10 cellular contexts compared by ENCODE assay signal in genomic region chr12:122403115-122403770, GRCh38. TPM values are rescaled to one million over a fixed set of nuclear protein-coding genes. Genes with fewer than 3 reads are reported as not detected.
DNase-seq lines count a peak whose midpoint lies in the region; ATAC-seq and TF ChIP-seq lines count a peak whose summit lies in the region.
"Had no signal": no experiment of that assay in that cellular context is flagged by ENCODE, and none has a peak within 500 bp of the region (broad histone marks: within the 10 kb centered on the region; RNA-seq: fewer than 3 reads in every experiment).

No MANE protein-coding gene starts in this region.

- no peaks in the 10 kb centered on the region for H3K4me1 ChIP-seq in aorta (ENCODE audit: control insufficient read depth in 1 of 2, insufficient read depth in 2 of 2, low read length in 2 of 2)

- no peaks in the 10 kb centered on the region for H3K9me3 Mint-ChIP-seq in neural crest cell
- H3K9me3 Mint-ChIP-seq: effector memory CD8-positive, alpha-beta T cell had no signal

- no peaks in the 10 kb centered on the region for H3K36me3 ChIP-seq in aorta (ENCODE audit: control insufficient read depth in 1 of 2, insufficient read depth in 2 of 2, low read length in 1 of 2)

- intact Hi-C loops in aorta (cut with DNase I), result no loop called here

- H3K4me3 ChIP-seq in aorta (ENCODE audit: low read length in 2 of 2), result no peak overlapping the region
- H3K4me3 ChIP-seq: SJSA1, skin epidermis had no signal

- TF ChIP-seq CTCF in GM13976 (IDR thresholded peaks at IDR 0.05; ENCODE audit: borderline replicate concordance, control extremely low read depth, extremely low read depth, insufficient read depth, missing control alignments) (no peak), neural crest cell (conservative IDR thresholded peaks at IDR 0.05) (peak; percentile 19)

- in situ Hi-C loops in GM13976 (cut with MboI; ENCODE audit: low sequenced_read_pairs, unreplicated experiment), result no loop called here

- no peaks in the 10 kb centered on the region for H3K27me3 Mint-ChIP-seq in neural crest cell (ENCODE audit: low read depth)
- H3K27me3 Mint-ChIP-seq: effector memory CD8-positive, alpha-beta T cell had no signal

- H3K4me1 Mint-ChIP-seq in neural crest cell, result peaks cover 30% of the 10 kb centered on the region

- WGBS in aorta, 2 donors, result 56 to 69% methylated on average over 6 of the region's 6 CpGs

- peaks cover 3% of the 10 kb centered on the region for H3K36me3 Mint-ChIP-seq in neural crest cell (ENCODE audit: low read depth)

- H3K9me3 ChIP-seq in aorta (ENCODE audit: control insufficient read depth, low read length), result no peaks in the 10 kb centered on the region
- H3K9me3 ChIP-seq: SJSA1 had no signal

- H3K27me3 ChIP-seq in aorta (ENCODE audit: control insufficient read depth in 1 of 2, insufficient read depth in 2 of 2, low read length in 1 of 2), result no peaks in the 10 kb centered on the region
- H3K27me3 ChIP-seq: SJSA1 had no signal

- ATAC-seq in GM21390 (IDR thresholded peaks at IDR 0.05; ENCODE audit: unreplicated experiment) (peak; percentile 46), aorta (ENCODE audit: low FRiP score) (no peak), GM21515 (IDR thresholded peaks at IDR 0.05; ENCODE audit: unreplicated experiment) (no peak)
- ATAC-seq: effector memory CD8-positive, alpha-beta T cell had no signal

- H3K27ac Mint-ChIP-seq in neural crest cell (ENCODE audit: unreplicated experiment), result no peak overlapping the region

- no peak overlapping the region for H3K27ac ChIP-seq in aorta (ENCODE audit: low read depth in 1 of 2, low read length in 2 of 2)
- H3K27ac ChIP-seq: SJSA1 had no signal

- no peak overlapping the region for H3K4me3 Mint-ChIP-seq in neural crest cell
- H3K4me3 Mint-ChIP-seq: effector memory CD8-positive, alpha-beta T cell had no signal

- DNase-seq in GM13976 (ENCODE audit: low spot score) (peak; percentile 50), OCI-M1 (lab: John Stamatoyannopoulos, UW) (peak; percentile 15), neural crest cell (ENCODE audit: low read depth, low spot score) (no peak), aorta (no peak), NCI-H748 (lab: John Stamatoyannopoulos, UW; ENCODE audit: unreplicated experiment) (no peak)
- DNase-seq: effector memory CD8-positive, alpha-beta T cell had no signal

RNA-seq across cellular contexts. Expression of gene CLIP1, which starts 19.2 kb away (rescaled TPM):
- total RNA-seq in neural crest cell (55.8 and 56.9 TPM in 2 replicates), aorta (100 to 1,000 TPM; 125 to 182 TPM)
- polyA plus RNA-seq in aorta, result 10 to 100 TPM; 33.2 to 37.2 TPM

Comparison
In these comparisons a context has a peak if more than half of its experiments do, and no peak if none do; other contexts are left out.
1. DNase-seq: peak in GM13976 (single experiment) and OCI-M1 (single experiment); none in neural crest cell (single experiment), aorta (0 of 2) and NCI-H748 (single experiment).